In genomic region chrX:67544871-67545771, GRCh38 we compare ENCODE assay signal across 8 cellular contexts. TPM values are rescaled to one million over a fixed set of nuclear protein-coding genes. Genes with fewer than 3 reads are reported as not detected.
DNase-seq lines count a peak whose midpoint lies in the region; ATAC-seq and TF ChIP-seq lines count a peak whose summit lies in the region.

No MANE protein-coding gene starts in this region.

- H3K4me1 Mint-ChIP-seq in mesothelial cell of epicardium: peaks cover 13% of the 10 kb centered on the region

- peaks cover 16% of the 10 kb centered on the region for H3K9me3 Mint-ChIP-seq in mesothelial cell of epicardium

- no peak for TF ChIP-seq CTCF in mesothelial cell of epicardium (IDR thresholded peaks at IDR 0.05; ENCODE audit: unreplicated experiment)

- H3K4me3 ChIP-seq in endocrine pancreas (ENCODE audit: control insufficient read depth, insufficient read depth, low read length): peak overlapping the region; percentile 45

- no peak for ATAC-seq in HG03280 (IDR thresholded peaks at IDR 0.05; ENCODE audit: unreplicated experiment)

- peaks cover 67% of the 10 kb centered on the region for H3K27me3 Mint-ChIP-seq in mesothelial cell of epicardium (ENCODE audit: low read depth)

- no peaks in the 10 kb centered on the region for H3K36me3 Mint-ChIP-seq in mesothelial cell of epicardium

- no peak overlapping the region for H3K9ac ChIP-seq in endocrine pancreas (ENCODE audit: control insufficient read depth, insufficient read depth, low read length)

- no peaks in the 10 kb centered on the region for H3K4me1 ChIP-seq in endocrine pancreas (ENCODE audit: control insufficient read depth, insufficient read depth, low read length)

- H3K36me3 ChIP-seq in endocrine pancreas (ENCODE audit: control insufficient read depth, insufficient read depth, low read length): no peaks in the 10 kb centered on the region

- no peaks in the 10 kb centered on the region for H3K27me3 ChIP-seq in endocrine pancreas (ENCODE audit: control insufficient read depth, insufficient read depth, low read length)

- H3K27ac Mint-ChIP-seq in mesothelial cell of epicardium: no peak overlapping the region

- no peaks in the 10 kb centered on the region for H3K9me3 ChIP-seq in endocrine pancreas (ENCODE audit: control insufficient read depth, low read length)

- DNase-seq in stimulated activated CD4-positive, alpha-beta T cell treated with anti-CD3 and anti-CD28 coated beads, Interleukin-15, amount 100 ng/mL, for 24 hours: peak; percentile 15
- no peak for DNase-seq in stimulated activated CD4-positive, alpha-beta T cell treated with anti-CD3 and anti-CD28 coated beads, Interleukin-4, amount 100 ng/mL, for 24 hours
- DNase-seq in mesothelial cell of epicardium (ENCODE audit: low spot score in 2 of 2, unreplicated experiment in 2 of 2) (no peak), NAMALWA (ENCODE audit: low spot score) (no peak), HuH-7.5 (ENCODE audit: low spot score) (no peak), superior temporal gyrus (ENCODE audit: extremely low spot score) (no peak)

- peak overlapping the region; percentile 69 for H3K4me3 Mint-ChIP-seq in mesothelial cell of epicardium

RNA-seq across cellular contexts. Expression of gene AR, which starts 1.3 kb away (rescaled TPM):
- total RNA-seq in mesothelial cell of epicardium: 7.1 to 7.7 TPM (median 7.2 TPM) in 3 replicates
